Comparison of ENCODE assay signal across 8 cellular contexts in genomic region chr3:195895900-195896360, GRCh38. TPM values are rescaled to one million over a fixed set of nuclear protein-coding genes. Genes with fewer than 3 reads are reported as not detected.
DNase-seq lines count a peak whose midpoint lies in the region; ATAC-seq, FAIRE-seq and TF ChIP-seq lines count a peak whose summit lies in the region.

No MANE protein-coding gene starts in this region.

- TF ChIP-seq POLR2A in A549 (IDR thresholded peaks at IDR 0.05; ENCODE audit: low read length) (no peak), GM18526 (IDR thresholded peaks at IDR 0.05; ENCODE audit: extremely low read depth, insufficient read length) (peak; percentile 62), uterus (IDR thresholded peaks at IDR 0.05) (peak in 1 of 2 donors; percentile 38)

- POLR2A ChIA-PET in A549 (lab: Yijun Ruan, JAX): interaction anchor here (1.3 kb wide), 1 partner anchor 19 kb away, joined by 3 read pairs; no protein-coding TSS in a partner anchor

- peak overlapping the region; percentile 91 to 96 for H3K27ac ChIP-seq in A549
- peak overlapping the region; percentile 30 to 74 (median 68) for H3K27ac ChIP-seq in pancreas
- H3K27ac ChIP-seq in uterus: peak overlapping the region; percentile 86 to 94

- H3K4me1 ChIP-seq in A549 (peaks cover 18% of the 10 kb centered on the region), pancreas (peaks cover 4 to 24% (median 5%) of the 10 kb centered on the region in 3 donors), uterus (peaks cover 0 to 23% of the 10 kb centered on the region in 2 donors)

- TF ChIP-seq CTCF in A549 (IDR thresholded peaks at IDR 0.05): no peak
- no peak for TF ChIP-seq CTCF in pancreas (IDR thresholded peaks at IDR 0.05)
- no peak for TF ChIP-seq CTCF in uterus (IDR thresholded peaks at IDR 0.05)

- CTCF ChIA-PET in A549 (lab: Yijun Ruan, JAX): interaction anchor here (2.6 to 15.1 kb wide), 5 partner anchors 11 to 41 kb away, joined by 8 to 207 read pairs (median 134); partner anchors contain the start of gene TNK2

- no peak for TF ChIP-seq EP300 in A549 (IDR thresholded peaks at IDR 0.05)

- no peaks in the 10 kb centered on the region for H3K36me3 ChIP-seq in pancreas
- H3K36me3 ChIP-seq in uterus: no peaks in the 10 kb centered on the region

- intact Hi-C loops in pancreas (cut with DNase I): no loop called here
- intact Hi-C loops in uterus (cut with DNase I; ENCODE audit: low total_unique reads): loop anchor here (2.0 kb wide), 1 partner anchor 33 kb away; no protein-coding TSS in a partner anchor

- FAIRE-seq in A549 (lab: Jason Lieb, UNC) (no peak), pancreas (lab: Jason Lieb, UNC) (no peak)

- peak overlapping the region; percentile 95 for H3K4me2 ChIP-seq in A549

- DNase-seq in A549 (ENCODE audit: low read depth in 1 of 2, low spot score in 1 of 2): peak; percentile 30 to 41
- peak; percentile 72 for DNase-seq in RPMI7951 (ENCODE audit: low read depth)
- peak; percentile 71 for DNase-seq in activated naive CD4-positive, alpha-beta T cell treated with Interleukin-2 at 50 U/mL for 16 hours
- DNase-seq in globus pallidus (ENCODE audit: low spot score): peak; percentile 72
- peak; percentile 52 to 87 (median 70) for DNase-seq in pancreas
- peak in 1 of 2 donors; percentile 54 for DNase-seq in uterus

- H3K9me3 ChIP-seq in A549 (no peaks in the 10 kb centered on the region), pancreas (no peaks in the 10 kb centered on the region), uterus (no peaks in the 10 kb centered on the region)

- peak; percentile 61 to 71 for ATAC-seq in A549
- ATAC-seq in HG03135 (IDR thresholded peaks at IDR 0.05; ENCODE audit: unreplicated experiment): peak; percentile 30
- ATAC-seq in pancreas: peak; percentile 49 to 66 (median 59)

- TF ChIP-seq RAD21 in A549 (conservative IDR thresholded peaks at IDR 0.05 in 1 of 2, IDR thresholded peaks at IDR 0.05 in 1 of 2): no peak

- no CpG with 5 or more reads among the region's 43 CpGs for WGBS in A549 (ENCODE audit: missing lambda C conversion rate)
- 2% methylated on average over 43 of the region's 43 CpGs for WGBS in pancreas, 2 donors

- H3K27me3 ChIP-seq in pancreas: no peaks in the 10 kb centered on the region
- H3K27me3 ChIP-seq in uterus: no peaks in the 10 kb centered on the region

- H3K4me3 ChIP-seq in A549 (peak overlapping the region; percentile 77), pancreas (peak overlapping the region; percentile 51 to 80 (median 55)), uterus (peak overlapping the region; percentile 47 to 62)

TF ChIP-seq in A549, 52 proteins besides CTCF, POLR2A, EP300 and RAD21:
- TF ChIP-seq MAX (IDR thresholded peaks at IDR 0.05): peak; percentile 64
- TF ChIP-seq CEBPB (IDR thresholded peaks at IDR 0.05): no peak
- TF ChIP-seq SREBF2 (IDR thresholded peaks at IDR 0.05): no peak
TF ChIP-seq in A549: peak in this region for 1.

RNA-seq across cellular contexts. Expression of gene TNK2, which starts 12.4 kb away (rescaled TPM):
- polyA plus RNA-seq in A549 (2011; rRNA removed) (2.2 and 3.8 TPM in 2 replicates), A549 (2017; fragmentation: RNase III; extraction: RNeasy Plus Mini Kit Qiagen cat#74134 plus additional on column Dnase treatment) (11.3 to 12.7 TPM (median 12.5 TPM) in 3 replicates), pancreas (10 to 100 TPM; 72.8 to 91.2 TPM)
- polyA plus RNA-seq in A549 (2012; cell fraction: cytosol; rRNA removed): 8.2 and 11.2 TPM in 2 replicates
- polyA plus RNA-seq in A549 (2012; cell fraction: nucleus; rRNA removed): 46.2 and 50.4 TPM in 2 replicates
- polyA minus RNA-seq in A549 (2011; rRNA and poly(A)+ RNA removed): 3.3 and 8.4 TPM in 2 replicates
- 7.1 and 8.7 TPM in 2 replicates for total RNA-seq in RPMI7951 (2014; rRNA removed; shearing (Covaris generic))
- total RNA-seq in pancreas (10 to 100 TPM; 21.0 to 29.5 (median 22.5) TPM), uterus (10 to 100 TPM in 3 of 4 donors, 1 to 10 TPM in 1; 6.1 to 81.2 (median 24.4) TPM)
